In the genomic region with DNA sequence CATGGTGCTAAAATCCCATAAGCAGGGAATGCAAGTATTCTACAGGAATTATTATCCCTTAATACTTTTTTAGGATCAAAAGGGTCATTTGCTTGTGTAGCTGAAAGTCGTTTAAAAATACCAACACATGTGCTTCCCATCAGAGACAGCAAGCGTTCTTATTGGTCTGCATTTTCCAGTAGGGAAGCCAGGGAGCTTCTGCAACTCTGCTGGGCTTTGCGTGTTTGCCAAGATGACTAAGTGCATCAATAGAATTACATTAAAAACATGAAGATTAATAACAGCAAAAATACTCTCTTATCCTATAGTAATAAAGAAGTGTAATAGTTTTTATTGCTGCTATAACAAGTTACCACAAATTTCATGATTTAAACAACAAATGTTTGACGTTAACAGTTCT, we compare ENCODE assay signal across 23 cellular contexts.
"Had no signal": no experiment of that assay in that cellular context is flagged by ENCODE, and none has a peak within 500 bp of the region (broad histone marks: within the 10 kb centered on the region; RNA-seq: fewer than 3 reads in every experiment).

No MANE protein-coding gene starts in this region.

- DNase-seq: erythroblast; gastrocnemius medialis; heart right ventricle; hypothalamus; islet precursor cell; left ventricle myocardium inferior; lower lobe of right lung; mesenchymal stem cell; midbrain; nucleus accumbens; ovary; sigmoid colon; stimulated activated CD4-positive, alpha-beta T cell treated with anti-CD3 and anti-CD28 coated beads, Interleukin-2, amount 100 ng/mL, for 24 hours; stimulated activated CD4-positive, alpha-beta T cell treated with anti-CD3 and anti-CD28 coated beads, Interleukin-4, amount 100 ng/mL, for 4 hours; stimulated activated naive B cell treated with anti-CD40 and anti-IgM and Interleukin-4, amounts not matched to agents 10 μg/mL and 1 μg/mL and 100 μg/mL, for 72 hours; stimulated activated naive CD8-positive, alpha-beta T cell treated with anti-CD3 and anti-CD28 coated beads, Interleukin-15, amount 100 ng/mL, for 72 hours; substantia nigra; trophoblast cell had no signal

- H3K27me3 ChIP-seq: gastrocnemius medialis, heart right ventricle, neural progenitor cell, ovary, right atrium auricular region, sigmoid colon had no signal

- H3K9ac ChIP-seq: neural progenitor cell had no signal

- H3K36me3 ChIP-seq: gastrocnemius medialis, heart right ventricle, left ventricle myocardium inferior, lower lobe of right lung, neural progenitor cell, ovary, right atrium auricular region, sigmoid colon had no signal

- H2AFZ ChIP-seq: neural progenitor cell had no signal

- H3K4me1 ChIP-seq: gastrocnemius medialis, heart right ventricle, left ventricle myocardium inferior, lower lobe of right lung, right atrium auricular region, sigmoid colon had no signal

- H3K9me3 ChIP-seq: gastrocnemius medialis, heart right ventricle, left ventricle myocardium inferior, lower lobe of right lung, ovary, right atrium auricular region, sigmoid colon had no signal

- H3K27ac ChIP-seq: gastrocnemius medialis, heart right ventricle, left ventricle myocardium inferior, lower lobe of right lung, neural progenitor cell, ovary, right atrium auricular region, sigmoid colon, skin epidermis had no signal

- H3K4me2 ChIP-seq: neural progenitor cell had no signal

- FAIRE-seq: colon, endothelial cell of umbilical vein had no signal

- H3K4me3 ChIP-seq: gastrocnemius medialis, heart right ventricle, left ventricle myocardium inferior, lower lobe of right lung, neural progenitor cell, ovary, right atrium auricular region, sigmoid colon, skin epidermis had no signal
